In the genomic region with DNA sequence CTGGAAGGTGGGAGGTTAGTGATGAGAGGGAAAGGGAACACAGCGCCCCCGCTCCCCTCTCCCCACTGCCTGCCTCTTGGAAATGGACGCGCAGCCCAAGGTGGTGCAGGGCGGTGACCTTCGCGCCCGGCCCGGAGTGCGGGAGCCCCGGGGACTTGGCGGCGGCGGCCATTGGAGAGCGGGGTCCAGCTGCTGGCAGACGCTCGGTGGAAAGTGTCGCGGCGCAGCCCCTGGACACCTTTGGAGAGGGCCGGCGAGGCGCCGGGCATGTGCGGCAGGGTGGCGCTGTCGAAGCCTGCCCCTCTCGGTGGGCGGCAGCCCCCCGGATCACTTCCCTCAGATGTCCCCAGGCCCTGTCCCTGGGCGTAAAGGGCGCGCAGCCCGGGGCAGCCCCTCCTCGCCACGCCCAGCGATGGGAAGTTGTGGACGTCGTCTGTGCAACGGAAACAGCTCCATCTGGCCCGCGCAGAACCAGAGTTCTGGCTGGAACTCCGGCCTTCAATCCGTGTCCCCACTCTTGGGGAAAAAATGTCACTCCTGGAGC, we compare ENCODE assay signal across 18 cellular contexts. TPM values are rescaled to one million over a fixed set of nuclear protein-coding genes. Genes with fewer than 3 reads are reported as not detected.
DNase-seq lines count a peak whose midpoint lies in the region; ATAC-seq, FAIRE-seq and TF ChIP-seq lines count a peak whose summit lies in the region.
"Had no signal": no experiment of that assay in that cellular context is flagged by ENCODE, and none has a peak within 500 bp of the region (broad histone marks: within the 10 kb centered on the region; RNA-seq: fewer than 3 reads in every experiment).

No MANE protein-coding gene starts in this region.

- no peak overlapping the region for H3K27ac Mint-ChIP-seq in T-cell
- H3K27ac Mint-ChIP-seq: effector memory CD8-positive, alpha-beta T cell; stimulated activated naive CD8-positive, alpha-beta T cell treated with anti-CD3 and anti-CD28 coated beads, Interleukin-15, Interleukin-2, amounts not matched to agents 100 ng/mL and 50 ng/mL, for 24 hours had no signal

- H4K8ac ChIP-seq in trophoblast cell (ENCODE audit: low read depth, low read length), result peak overlapping the region; percentile 51

- H4K12ac ChIP-seq in trophoblast cell (ENCODE audit: low read depth, low read length), result peak overlapping the region; percentile 9

- H4K91ac ChIP-seq in trophoblast cell (ENCODE audit: low read depth, low read length), result no peak overlapping the region

- POLR2A ChIA-PET in T-cell (lab: Charles Lee), result no interaction called here

- H3K79me1 ChIP-seq in trophoblast cell (ENCODE audit: low read length), result no peaks in the 10 kb centered on the region

- peak overlapping the region; percentile 33 for H3K18ac ChIP-seq in trophoblast cell (ENCODE audit: low read length)

- H2AFZ ChIP-seq in trophoblast cell (ENCODE audit: insufficient read depth, low read length, poor library complexity), result peak overlapping the region; percentile 44

- CTCF ChIA-PET in T-cell (lab: Charles Lee), result no interaction called here

- peaks cover 2 to 3% (median 3%) of the 10 kb centered on the region in 3 donors for H3K9me3 Mint-ChIP-seq in T-cell

- in situ Hi-C loops in brain microvascular endothelial cell (cut with HindIII; ENCODE audit: low pct_ligation_motif_present, low sequenced_read_pairs), result no loop called here

- no peak overlapping the region for H2BK120ac ChIP-seq in trophoblast cell (ENCODE audit: insufficient read depth, low read length, poor library complexity)

- H2AK5ac ChIP-seq in trophoblast cell (ENCODE audit: low read length), result no peak overlapping the region

- no peak overlapping the region for H2BK5ac ChIP-seq in trophoblast cell (ENCODE audit: low read depth, low read length, poor library complexity)

- H3K27ac ChIP-seq in brain microvascular endothelial cell (no peak overlapping the region), iPS-18a (ENCODE audit: low read length) (no peak overlapping the region), trophoblast cell (ENCODE audit: low read depth, low read length) (no peak overlapping the region)
- H3K27ac ChIP-seq: gastrocnemius medialis, lower lobe of right lung, skin epidermis, VCaP had no signal

- H3K36me3 Mint-ChIP-seq in T-cell, result no peaks in the 10 kb centered on the region

- H3K9ac ChIP-seq in iPS-18a (ENCODE audit: low read length) (no peak overlapping the region), trophoblast cell (ENCODE audit: low read length) (peak overlapping the region; percentile 49)

- peaks cover 6% of the 10 kb centered on the region for H3K27me3 ChIP-seq in brain microvascular endothelial cell (replicated peaks)
- no peaks in the 10 kb centered on the region for H3K27me3 ChIP-seq in iPS-18a (ENCODE audit: control insufficient read depth, insufficient read depth, low read length)
- H3K27me3 ChIP-seq in trophoblast cell (ENCODE audit: insufficient read depth, low read length), result peaks cover 5% of the 10 kb centered on the region

- H3K4me1 ChIP-seq in iPS-18a (ENCODE audit: control insufficient read depth, low read depth, low read length), result peaks cover 19% of the 10 kb centered on the region
- peaks cover 6 to 8% of the 10 kb centered on the region in 2 experiments for H3K4me1 ChIP-seq in trophoblast cell (ENCODE audit: control insufficient read depth in 1 of 2, insufficient read depth in 2 of 2, low read length in 2 of 2)
- H3K4me1 ChIP-seq: gastrocnemius medialis, lower lobe of right lung had no signal

- peaks cover 32 to 37% of the 10 kb centered on the region in 2 donors for H3K27me3 Mint-ChIP-seq in T-cell

- H3K4ac ChIP-seq in trophoblast cell (ENCODE audit: low read depth, low read length), result no peak overlapping the region

- H3K4me2 ChIP-seq in trophoblast cell (ENCODE audit: low read length), result peak overlapping the region; percentile 86

- H3K79me2 ChIP-seq in trophoblast cell (ENCODE audit: control insufficient read depth, insufficient read depth, low read length, poor library complexity), result no peaks in the 10 kb centered on the region

- DNase-seq in ELF-1 (ENCODE audit: low read depth, low spot score), result peak; percentile 62
- no peak for DNase-seq in brain microvascular endothelial cell
- DNase-seq in trophoblast cell, result no peak
- DNase-seq in COR-L47 (lab: John Stamatoyannopoulos, UW), result no peak
- DNase-seq in GM19239 (ENCODE audit: insufficient read length, low spot score), result no peak
- DNase-seq in T-cell, result no peak
- DNase-seq in SHP77 treated with DMSO at 0.1 percent for 48 hours (lab: John Stamatoyannopoulos, UW), result no peak
- DNase-seq: activated naive CD4-positive, alpha-beta T cell treated with Interleukin-2 at 50 U/mL for 16 hours; DMS153; effector memory CD8-positive, alpha-beta T cell; gastrocnemius medialis; lower lobe of right lung; NCI-H510A treated with DMSO at 0.1 percent for 48 hours had no signal

- peak overlapping the region; percentile 30 for H3K4me3 ChIP-seq in brain microvascular endothelial cell (ENCODE audit: low read depth, low read length)
- peak overlapping the region; percentile 64 for H3K4me3 ChIP-seq in iPS-18a (ENCODE audit: low read length)
- peak overlapping the region; percentile 59 for H3K4me3 ChIP-seq in trophoblast cell (ENCODE audit: low read depth, low read length)
- H3K4me3 ChIP-seq: gastrocnemius medialis, lower lobe of right lung had no signal

- H3K4me1 Mint-ChIP-seq in T-cell, result no peaks in the 10 kb centered on the region

- no peak for TF ChIP-seq CTCF in brain microvascular endothelial cell (IDR thresholded peaks at IDR 0.05; ENCODE audit: low read depth, low read length, missing control alignments)

- no peak overlapping the region for H3K4me3 Mint-ChIP-seq in T-cell
- H3K4me3 Mint-ChIP-seq: effector memory CD8-positive, alpha-beta T cell; stimulated activated naive CD8-positive, alpha-beta T cell treated with anti-CD3 and anti-CD28 coated beads, Interleukin-15, Interleukin-2, amounts not matched to agents 100 ng/mL and 50 ng/mL, for 24 hours had no signal

- no CpG with 5 or more reads among the region's 44 CpGs for WGBS in trophoblast cell (ENCODE audit: extremely low coverage, insufficient coverage, insufficient read length)

- H3K9me3 ChIP-seq in iPS-18a (ENCODE audit: control insufficient read depth, low read depth, low read length) (no peaks in the 10 kb centered on the region), trophoblast cell (ENCODE audit: insufficient read depth, low read depth, low read length) (peaks cover 3% of the 10 kb centered on the region)
- H3K9me3 ChIP-seq: gastrocnemius medialis, lower lobe of right lung had no signal

- ATAC-seq in T-cell (replicated peaks in 1 of 4), result no peak
- ATAC-seq: effector memory CD8-positive, alpha-beta T cell; gastrocnemius medialis; lower lobe of right lung had no signal

- FAIRE-seq in GM19239 (lab: Jason Lieb, UNC), result no peak
- FAIRE-seq: bronchial epithelial cell had no signal

- no peak overlapping the region for H3K23ac ChIP-seq in trophoblast cell (ENCODE audit: low read length)

- no peaks in the 10 kb centered on the region for H3K36me3 ChIP-seq in brain microvascular endothelial cell (replicated peaks)
- peaks cover 41% of the 10 kb centered on the region for H3K36me3 ChIP-seq in iPS-18a (ENCODE audit: control insufficient read depth, low read depth, low read length)
- no peaks in the 10 kb centered on the region for H3K36me3 ChIP-seq in trophoblast cell (ENCODE audit: control insufficient read depth in 1 of 2, insufficient read depth in 2 of 2, low read length in 2 of 2)
- H3K36me3 ChIP-seq: gastrocnemius medialis, lower lobe of right lung had no signal

- H2BK12ac ChIP-seq in trophoblast cell (ENCODE audit: low read length), result no peak overlapping the region

- no peak overlapping the region for H3K14ac ChIP-seq in trophoblast cell (ENCODE audit: low read length)

RNA-seq across cellular contexts. Expression of gene SALL1, which starts 16.7 kb away (rescaled TPM):
- polyA plus RNA-seq in trophoblast cell (2013), result 1.4 and 1.5 TPM in 2 replicates
- total RNA-seq in T-cell, result under 1 TPM in 1 of 5 donors, not detected in 4; 0.09 TPM
- total RNA-seq: bronchial epithelial cell, lower lobe of right lung had no signal
